Comparison of ENCODE assay signal across 15 cellular contexts in genomic region chr18:46484971-46485370, GRCh38.
"Had no signal": no experiment of that assay in that cellular context is flagged by ENCODE, and none has a peak within 500 bp of the region (broad histone marks: within the 10 kb centered on the region; RNA-seq: fewer than 3 reads in every experiment).

No MANE protein-coding gene starts in this region.

- H3K27me3 Mint-ChIP-seq: activated T-helper 17 cell treated with anti-CD3 and anti-CD28 coated beads, Interleukin-2, amount 50 U/mL, for 72 hours had no signal

- H3K36me3 Mint-ChIP-seq: activated naive CD8-positive, alpha-beta T cell; natural killer cell treated with Interleukin-12 subunit alpha and Interleukin-12 subunit beta and Interleukin-15 and Interleukin-18, amount 100 ng/mL, for 72 hours; type B pancreatic cell had no signal

- H3K27me3 ChIP-seq: heart left ventricle, testis had no signal

- H3K27ac ChIP-seq: coronary artery, epithelial cell of prostate, gastroesophageal sphincter, heart left ventricle, testis had no signal

- H3K4me1 ChIP-seq: testis had no signal

- H3K27ac Mint-ChIP-seq: activated naive CD8-positive, alpha-beta T cell; activated T-cell treated with anti-CD3 and anti-CD28 coated beads, Interleukin-2, amount 50 U/mL, for 24 hours; activated T-helper 17 cell treated with anti-CD3 and anti-CD28 coated beads, Interleukin-2, amount 50 U/mL, for 72 hours; natural killer cell treated with Interleukin-12 subunit alpha and Interleukin-12 subunit beta and Interleukin-15 and Interleukin-18, amount 100 ng/mL, for 72 hours; type B pancreatic cell had no signal

- H3K4me3 Mint-ChIP-seq: activated naive CD8-positive, alpha-beta T cell; activated T-cell treated with anti-CD3 and anti-CD28 coated beads, Interleukin-2, amount 50 U/mL, for 24 hours; activated T-helper 17 cell treated with anti-CD3 and anti-CD28 coated beads, Interleukin-2, amount 50 U/mL, for 72 hours; natural killer cell treated with Interleukin-12 subunit alpha and Interleukin-12 subunit beta and Interleukin-15 and Interleukin-18, amount 100 ng/mL, for 72 hours; type B pancreatic cell had no signal

- H3K4me3 ChIP-seq: coronary artery, gastroesophageal sphincter, testis had no signal

- H3K36me3 ChIP-seq: gastroesophageal sphincter, heart left ventricle had no signal

- H3K9me3 Mint-ChIP-seq: activated T-cell treated with anti-CD3 and anti-CD28 coated beads, Interleukin-2, amount 50 U/mL, for 24 hours; activated T-helper 17 cell treated with anti-CD3 and anti-CD28 coated beads, Interleukin-2, amount 50 U/mL, for 72 hours; natural killer cell treated with Interleukin-12 subunit alpha and Interleukin-12 subunit beta and Interleukin-15 and Interleukin-18, amount 100 ng/mL, for 72 hours; type B pancreatic cell had no signal

- DNase-seq: activated naive CD4-positive, alpha-beta T cell; activated T-cell treated with anti-CD3 and anti-CD28 coated beads, Interleukin-2, amount 50 U/mL, for 24 hours; heart left ventricle; stimulated activated CD4-positive, alpha-beta T cell treated with anti-CD3 and anti-CD28 coated beads, Interleukin-2, amount 100 ng/mL, for 48 hours; stimulated activated CD8-positive, alpha-beta memory T cell treated with anti-CD3 and anti-CD28 coated beads, Interleukin-4, amount 100 ng/mL, for 48 hours; stimulated activated naive CD4-positive, alpha-beta T cell; T-helper 9 cell; testis had no signal

- H3K9me3 ChIP-seq: testis had no signal

- ATAC-seq: activated T-helper 17 cell treated with anti-CD3 and anti-CD28 coated beads, Interleukin-2, amount 50 U/mL, for 72 hours; gastroesophageal sphincter; heart left ventricle; natural killer cell treated with Interleukin-12 subunit alpha and Interleukin-12 subunit beta and Interleukin-15 and Interleukin-18, amount 100 ng/mL, for 72 hours had no signal
